In the genomic region with DNA sequence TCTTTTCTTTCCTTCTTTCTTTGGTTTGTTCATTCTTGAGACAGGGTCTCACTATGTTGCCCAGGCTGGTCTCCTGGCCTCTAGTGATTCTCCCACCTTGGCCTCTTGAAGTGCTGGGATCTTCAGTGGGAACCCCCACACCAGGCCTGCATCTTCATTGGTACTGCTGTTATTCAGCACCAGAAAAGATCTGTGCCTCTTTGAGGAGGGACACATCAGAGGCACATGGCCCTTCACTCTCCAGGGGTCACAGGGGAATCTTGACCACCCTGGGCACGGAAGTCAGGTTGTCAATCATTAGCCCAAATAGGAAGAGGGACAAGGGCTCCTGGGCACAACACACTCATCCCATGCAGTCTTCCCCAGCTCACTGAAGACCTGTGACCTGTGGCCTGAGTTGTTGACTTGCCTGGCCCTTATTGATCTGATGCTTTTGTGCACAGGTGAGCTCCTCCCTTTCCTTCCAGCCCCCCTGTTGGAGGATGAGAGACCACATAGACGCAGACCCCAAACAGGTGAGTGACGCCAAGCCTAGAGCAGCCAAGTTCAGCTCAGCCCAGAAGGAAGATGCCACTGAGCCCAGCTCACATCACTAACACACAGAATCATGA, we compare ENCODE assay signal across 1 cellular context.
TF ChIP-seq lines count a peak whose summit lies in the region.

No MANE protein-coding gene starts in this region.

TF ChIP-seq in HepG2, 621 proteins besides CTCF, POLR2A, EP300 and RAD21 (continued from another document and continues in another):
- TF ChIP-seq, protein P1, sequence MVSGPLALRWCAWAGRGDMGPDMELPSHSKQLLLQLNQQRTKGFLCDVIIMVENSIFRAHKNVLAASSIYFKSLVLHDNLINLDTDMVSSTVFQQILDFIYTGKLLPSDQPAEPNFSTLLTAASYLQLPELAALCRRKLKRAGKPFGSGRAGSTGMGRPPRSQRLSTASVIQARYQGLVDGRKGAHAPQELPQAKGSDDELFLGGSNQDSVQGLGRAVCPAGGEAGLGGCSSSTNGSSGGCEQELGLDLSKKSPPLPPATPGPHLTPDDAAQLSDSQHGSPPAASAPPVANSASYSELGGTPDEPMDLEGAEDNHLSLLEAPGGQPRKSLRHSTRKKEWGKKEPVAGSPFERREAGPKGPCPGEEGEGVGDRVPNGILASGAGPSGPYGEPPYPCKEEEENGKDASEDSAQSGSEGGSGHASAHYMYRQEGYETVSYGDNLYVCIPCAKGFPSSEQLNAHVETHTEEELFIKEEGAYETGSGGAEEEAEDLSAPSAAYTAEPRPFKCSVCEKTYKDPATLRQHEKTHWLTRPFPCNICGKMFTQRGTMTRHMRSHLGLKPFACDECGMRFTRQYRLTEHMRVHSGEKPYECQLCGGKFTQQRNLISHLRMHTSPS (CRISPR knock-in tag; IDR thresholded peaks at IDR 0.05; ENCODE audit: low read depth): peak; percentile 53; the same call in 1 of the 2 replicates
- TF ChIP-seq ZC3H4 (CRISPR knock-in tag; IDR thresholded peaks at IDR 0.05; ENCODE audit: borderline replicate concordance) (no peak), ELF3 (CRISPR knock-in tag; IDR thresholded peaks at IDR 0.05) (peak; percentile 68; the same call in 1 of the 2 replicates), GMEB2 (CRISPR knock-in tag; IDR thresholded peaks at IDR 0.05; ENCODE audit: low read depth) (no peak), ZEB1 (IDR thresholded peaks at IDR 0.05; ENCODE audit: insufficient replicate concordance, low read depth) (peak; percentile 97), ARHGAP35 (CRISPR knock-in tag; IDR thresholded peaks at IDR 0.05; ENCODE audit: borderline replicate concordance) (no peak), FOXP1 (IDR thresholded peaks at IDR 0.05) (no peak), FOXP1 (CRISPR knock-in tag; IDR thresholded peaks at IDR 0.05) (peak; percentile 88), SOX6 (IDR thresholded peaks at IDR 0.05) (no peak), SOX6 (CRISPR knock-in tag; IDR thresholded peaks at IDR 0.05) (peak; percentile 87), ZNF572 (CRISPR knock-in tag; IDR thresholded peaks at IDR 0.05) (0 out of 2 replicates have a peak, but pooled peaks have one; percentile 77), ZFX (CRISPR knock-in tag; IDR thresholded peaks at IDR 0.05; ENCODE audit: low read depth) (no peak), ZNF251 (CRISPR knock-in tag; IDR thresholded peaks at IDR 0.05) (no peak), FOXO1 (CRISPR knock-in tag; IDR thresholded peaks at IDR 0.05) (peak; percentile 72; the same call in 1 of the 2 replicates), ONECUT2 (CRISPR knock-in tag; IDR thresholded peaks at IDR 0.05) (0 out of 2 replicates have a peak, but pooled peaks have one; percentile 48), ZBTB7B (CRISPR knock-in tag; IDR thresholded peaks at IDR 0.05) (peak; percentile 87), ZNF792 (CRISPR knock-in tag; IDR thresholded peaks at IDR 0.05) (peak; percentile 36; the same call in 1 of the 2 replicates), YY1 (IDR thresholded peaks at IDR 0.05; ENCODE audit: insufficient read depth, insufficient replicate concordance, low read depth, low read length) (peak; percentile 28), ZNF724P (CRISPR knock-in tag; IDR thresholded peaks at IDR 0.05; ENCODE audit: borderline replicate concordance) (no peak), FIP1L1 (IDR thresholded peaks at IDR 0.05; ENCODE audit: borderline replicate concordance, insufficient read depth, low read depth, low read length) (no peak), ZSCAN21 (CRISPR knock-in tag; IDR thresholded peaks at IDR 0.05; ENCODE audit: borderline replicate concordance) (0 out of 2 replicates have a peak, but pooled peaks have one; percentile 55), ZNF768 (CRISPR knock-in tag; IDR thresholded peaks at IDR 0.05) (no peak), NR2C2 (CRISPR knock-in tag; IDR thresholded peaks at IDR 0.05; ENCODE audit: borderline replicate concordance) (peak; percentile 66), TMF1 (CRISPR knock-in tag; IDR thresholded peaks at IDR 0.05; ENCODE audit: low read depth) (no peak), ZMYM2 (CRISPR knock-in tag; IDR thresholded peaks at IDR 0.05) (peak; percentile 57; the same call in 1 of the 2 replicates), ZNF605 (CRISPR knock-in tag; IDR thresholded peaks at IDR 0.05) (peak; percentile 86), DPF2 (CRISPR knock-in tag; IDR thresholded peaks at IDR 0.05; ENCODE audit: borderline replicate concordance, low read depth) (peak; percentile 56; the same call in 1 of the 2 replicates), SAP130 (CRISPR knock-in tag; IDR thresholded peaks at IDR 0.05; ENCODE audit: low read depth) (peak; percentile 72), MEIS2 (CRISPR knock-in tag; IDR thresholded peaks at IDR 0.05) (peak; percentile 55; the same call in 1 of the 2 replicates), ZNF17 (CRISPR knock-in tag; IDR thresholded peaks at IDR 0.05) (no peak), NCOR1 (IDR thresholded peaks at IDR 0.05; ENCODE audit: borderline replicate concordance, low read length) (0 out of 2 replicates have a peak, but pooled peaks have one; percentile 7), PTBP1 (IDR thresholded peaks at IDR 0.05; ENCODE audit: low read depth, low read length, poor library complexity, severe bottlenecking) (no peak), XBP1 (CRISPR knock-in tag; IDR thresholded peaks at IDR 0.05) (no peak), ZNF326 (CRISPR knock-in tag; IDR thresholded peaks at IDR 0.05; ENCODE audit: borderline replicate concordance) (no peak), MED1 (CRISPR knock-in tag; IDR thresholded peaks at IDR 0.05) (peak; percentile 72), TAF1 (CRISPR knock-in tag; IDR thresholded peaks at IDR 0.05) (no peak), SPEN (CRISPR knock-in tag; IDR thresholded peaks at IDR 0.05; ENCODE audit: low read depth) (peak; percentile 67; the same call in 1 of the 2 replicates), SOX5 (CRISPR knock-in tag; IDR thresholded peaks at IDR 0.05; ENCODE audit: borderline replicate concordance) (peak; percentile 68; the same call in 1 of the 2 replicates), ZNF513 (CRISPR knock-in tag; conservative IDR thresholded peaks at IDR 0.05) (no peak), FOXA1 (IDR thresholded peaks at IDR 0.05) (no peak), FOXA1 (CRISPR knock-in tag; IDR thresholded peaks at IDR 0.05) (peak; percentile 60; the same call in 1 of the 2 replicates), CAMTA2 (CRISPR knock-in tag; IDR thresholded peaks at IDR 0.05; ENCODE audit: borderline replicate concordance) (no peak), ERF (CRISPR knock-in tag; IDR thresholded peaks at IDR 0.05) (peak; percentile 58; the same call in 1 of the 2 replicates), KAT8 (CRISPR knock-in tag; IDR thresholded peaks at IDR 0.05) (0 out of 2 replicates have a peak, but pooled peaks have one; percentile 20), MXI1 (IDR thresholded peaks at IDR 0.05; ENCODE audit: borderline replicate concordance, low read depth, low read length) (peak; percentile 17; the same call in 1 of the 3 replicates)
- TF ChIP-seq, protein P2, sequence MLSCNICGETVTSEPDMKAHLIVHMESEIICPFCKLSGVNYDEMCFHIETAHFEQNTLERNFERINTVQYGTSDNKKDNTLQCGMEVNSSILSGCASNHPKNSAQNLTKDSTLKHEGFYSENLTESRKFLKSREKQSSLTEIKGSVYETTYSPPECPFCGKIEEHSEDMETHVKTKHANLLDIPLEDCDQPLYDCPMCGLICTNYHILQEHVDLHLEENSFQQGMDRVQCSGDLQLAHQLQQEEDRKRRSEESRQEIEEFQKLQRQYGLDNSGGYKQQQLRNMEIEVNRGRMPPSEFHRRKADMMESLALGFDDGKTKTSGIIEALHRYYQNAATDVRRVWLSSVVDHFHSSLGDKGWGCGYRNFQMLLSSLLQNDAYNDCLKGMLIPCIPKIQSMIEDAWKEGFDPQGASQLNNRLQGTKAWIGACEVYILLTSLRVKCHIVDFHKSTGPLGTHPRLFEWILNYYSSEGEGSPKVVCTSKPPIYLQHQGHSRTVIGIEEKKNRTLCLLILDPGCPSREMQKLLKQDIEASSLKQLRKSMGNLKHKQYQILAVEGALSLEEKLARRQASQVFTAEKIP (CRISPR knock-in tag; IDR thresholded peaks at IDR 0.05; ENCODE audit: borderline replicate concordance): no peak
- TF ChIP-seq, protein P3, sequence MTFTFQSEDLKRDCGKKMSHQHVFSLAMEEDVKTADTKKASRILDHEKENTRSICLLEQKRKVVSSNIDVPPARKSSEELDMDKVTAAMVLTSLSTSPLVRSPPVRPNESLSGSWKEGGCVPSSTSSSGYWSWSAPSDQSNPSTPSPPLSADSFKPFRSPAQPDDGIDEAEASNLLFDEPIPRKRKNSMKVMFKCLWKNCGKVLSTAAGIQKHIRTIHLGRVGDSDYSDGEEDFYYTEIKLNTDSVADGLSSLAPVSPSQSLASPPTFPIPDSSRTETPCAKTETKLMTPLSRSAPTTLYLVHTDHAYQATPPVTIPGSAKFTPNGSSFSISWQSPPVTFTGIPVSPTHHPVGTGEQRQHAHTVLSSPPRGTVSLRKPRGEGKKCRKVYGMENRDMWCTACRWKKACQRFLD (CRISPR knock-in tag; IDR thresholded peaks at IDR 0.05; ENCODE audit: borderline replicate concordance): no peak
- TF ChIP-seq, protein P4, sequence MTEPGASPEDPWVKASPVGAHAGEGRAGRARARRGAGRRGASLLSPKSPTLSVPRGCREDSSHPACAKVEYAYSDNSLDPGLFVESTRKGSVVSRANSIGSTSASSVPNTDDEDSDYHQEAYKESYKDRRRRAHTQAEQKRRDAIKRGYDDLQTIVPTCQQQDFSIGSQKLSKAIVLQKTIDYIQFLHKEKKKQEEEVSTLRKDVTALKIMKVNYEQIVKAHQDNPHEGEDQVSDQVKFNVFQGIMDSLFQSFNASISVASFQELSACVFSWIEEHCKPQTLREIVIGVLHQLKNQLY (CRISPR knock-in tag; IDR thresholded peaks at IDR 0.05): peak; percentile 78; the same call in 1 of the 2 replicates
- TF ChIP-seq, protein P5, sequence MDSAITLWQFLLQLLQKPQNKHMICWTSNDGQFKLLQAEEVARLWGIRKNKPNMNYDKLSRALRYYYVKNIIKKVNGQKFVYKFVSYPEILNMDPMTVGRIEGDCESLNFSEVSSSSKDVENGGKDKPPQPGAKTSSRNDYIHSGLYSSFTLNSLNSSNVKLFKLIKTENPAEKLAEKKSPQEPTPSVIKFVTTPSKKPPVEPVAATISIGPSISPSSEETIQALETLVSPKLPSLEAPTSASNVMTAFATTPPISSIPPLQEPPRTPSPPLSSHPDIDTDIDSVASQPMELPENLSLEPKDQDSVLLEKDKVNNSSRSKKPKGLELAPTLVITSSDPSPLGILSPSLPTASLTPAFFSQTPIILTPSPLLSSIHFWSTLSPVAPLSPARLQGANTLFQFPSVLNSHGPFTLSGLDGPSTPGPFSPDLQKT (CRISPR knock-in tag; IDR thresholded peaks at IDR 0.05; ENCODE audit: borderline replicate concordance): no peak
- TF ChIP-seq, protein P6, sequence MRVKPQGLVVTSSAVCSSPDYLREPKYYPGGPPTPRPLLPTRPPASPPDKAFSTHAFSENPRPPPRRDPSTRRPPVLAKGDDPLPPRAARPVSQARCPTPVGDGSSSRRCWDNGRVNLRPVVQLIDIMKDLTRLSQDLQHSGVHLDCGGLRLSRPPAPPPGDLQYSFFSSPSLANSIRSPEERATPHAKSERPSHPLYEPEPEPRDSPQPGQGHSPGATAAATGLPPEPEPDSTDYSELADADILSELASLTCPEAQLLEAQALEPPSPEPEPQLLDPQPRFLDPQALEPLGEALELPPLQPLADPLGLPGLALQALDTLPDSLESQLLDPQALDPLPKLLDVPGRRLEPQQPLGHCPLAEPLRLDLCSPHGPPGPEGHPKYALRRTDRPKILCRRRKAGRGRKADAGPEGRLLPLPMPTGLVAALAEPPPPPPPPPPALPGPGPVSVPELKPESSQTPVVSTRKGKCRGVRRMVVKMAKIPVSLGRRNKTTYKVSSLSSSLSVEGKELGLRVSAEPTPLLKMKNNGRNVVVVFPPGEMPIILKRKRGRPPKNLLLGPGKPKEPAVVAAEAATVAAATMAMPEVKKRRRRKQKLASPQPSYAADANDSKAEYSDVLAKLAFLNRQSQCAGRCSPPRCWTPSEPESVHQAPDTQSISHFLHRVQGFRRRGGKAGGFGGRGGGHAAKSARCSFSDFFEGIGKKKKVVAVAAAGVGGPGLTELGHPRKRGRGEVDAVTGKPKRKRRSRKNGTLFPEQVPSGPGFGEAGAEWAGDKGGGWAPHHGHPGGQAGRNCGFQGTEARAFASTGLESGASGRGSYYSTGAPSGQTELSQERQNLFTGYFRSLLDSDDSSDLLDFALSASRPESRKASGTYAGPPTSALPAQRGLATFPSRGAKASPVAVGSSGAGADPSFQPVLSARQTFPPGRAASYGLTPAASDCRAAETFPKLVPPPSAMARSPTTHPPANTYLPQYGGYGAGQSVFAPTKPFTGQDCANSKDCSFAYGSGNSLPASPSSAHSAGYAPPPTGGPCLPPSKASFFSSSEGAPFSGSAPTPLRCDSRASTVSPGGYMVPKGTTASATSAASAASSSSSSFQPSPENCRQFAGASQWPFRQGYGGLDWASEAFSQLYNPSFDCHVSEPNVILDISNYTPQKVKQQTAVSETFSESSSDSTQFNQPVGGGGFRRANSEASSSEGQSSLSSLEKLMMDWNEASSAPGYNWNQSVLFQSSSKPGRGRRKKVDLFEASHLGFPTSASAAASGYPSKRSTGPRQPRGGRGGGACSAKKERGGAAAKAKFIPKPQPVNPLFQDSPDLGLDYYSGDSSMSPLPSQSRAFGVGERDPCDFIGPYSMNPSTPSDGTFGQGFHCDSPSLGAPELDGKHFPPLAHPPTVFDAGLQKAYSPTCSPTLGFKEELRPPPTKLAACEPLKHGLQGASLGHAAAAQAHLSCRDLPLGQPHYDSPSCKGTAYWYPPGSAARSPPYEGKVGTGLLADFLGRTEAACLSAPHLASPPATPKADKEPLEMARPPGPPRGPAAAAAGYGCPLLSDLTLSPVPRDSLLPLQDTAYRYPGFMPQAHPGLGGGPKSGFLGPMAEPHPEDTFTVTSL (CRISPR knock-in tag; IDR thresholded peaks at IDR 0.05; ENCODE audit: borderline replicate concordance): peak; percentile 87
